19 cellular contexts compared by ENCODE assay signal in the genomic region with DNA sequence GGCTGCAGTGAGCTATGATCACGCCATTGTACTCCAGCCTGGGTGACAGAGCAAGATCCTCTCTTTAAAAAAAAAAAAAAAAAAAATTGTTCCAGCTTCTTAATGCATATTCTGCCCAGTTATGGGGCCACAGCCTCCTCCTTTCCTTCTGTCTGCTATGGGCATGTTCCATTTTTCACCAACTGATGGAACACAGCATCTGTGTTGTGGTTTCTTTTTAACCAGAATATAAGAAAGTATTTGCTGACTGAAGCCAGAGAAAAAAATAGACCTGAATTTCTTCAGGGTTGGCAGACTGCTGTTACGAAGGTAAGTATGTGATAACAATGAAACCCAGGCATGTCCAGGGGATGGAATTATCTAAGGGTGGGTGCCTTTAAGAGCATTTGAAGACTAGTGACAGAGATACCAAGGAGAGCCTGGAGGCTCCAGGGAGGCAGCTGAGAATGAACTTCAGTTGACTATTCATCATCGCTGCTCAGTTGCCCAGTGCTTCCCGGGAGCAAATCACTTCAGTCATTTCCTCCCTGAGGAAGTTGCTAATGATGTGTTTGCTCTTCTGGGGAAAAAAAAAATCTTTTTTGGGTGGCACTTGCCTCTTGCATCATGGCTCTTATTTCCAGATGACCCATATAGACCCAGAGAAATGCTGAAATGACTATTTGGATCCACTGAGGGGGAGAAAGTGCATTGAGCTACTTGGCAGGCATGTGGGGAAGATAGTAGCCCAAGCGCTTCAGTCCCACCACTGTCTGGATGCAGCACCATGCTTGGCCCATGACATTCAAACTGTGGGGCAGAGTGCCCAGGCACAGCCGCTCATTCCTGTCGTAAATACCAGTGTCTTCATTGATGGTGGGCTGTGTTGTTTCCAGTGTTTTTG. TPM values are rescaled to one million over a fixed set of nuclear protein-coding genes. Genes with fewer than 3 reads are reported as not detected.
DNase-seq lines count a peak whose midpoint lies in the region; ATAC-seq and TF ChIP-seq lines count a peak whose summit lies in the region.
"Had no signal": no experiment of that assay in that cellular context is flagged by ENCODE, and none has a peak within 500 bp of the region (broad histone marks: within the 10 kb centered on the region; RNA-seq: fewer than 3 reads in every experiment).

No MANE protein-coding gene starts in this region.

- no peak for TF ChIP-seq POLR2A in suprapubic skin (IDR thresholded peaks at IDR 0.05)

- peak overlapping the region; percentile 1 for H3K27ac Mint-ChIP-seq in activated CD4-positive, alpha-beta T cell treated with anti-CD3 and anti-CD28 coated beads for 36 hours
- H3K27ac Mint-ChIP-seq in activated CD8-positive, alpha-beta T cell treated with anti-CD3 and anti-CD28 coated beads for 36 hours: peak overlapping the region; percentile 35
- peak overlapping the region; percentile 13 for H3K27ac Mint-ChIP-seq in stimulated activated effector memory CD8-positive, alpha-beta T cell treated with anti-CD3 and anti-CD28 coated beads, Interleukin-12 subunit alpha, Interleukin-12 subunit beta, amount 100 ng/mL, for 72 hours

- H3K4me3 ChIP-seq in suprapubic skin: no peak overlapping the region
- H3K4me3 ChIP-seq: GM12878, PC-9, SK-N-MC had no signal

- H3K36me3 Mint-ChIP-seq in activated CD4-positive, alpha-beta T cell treated with anti-CD3 and anti-CD28 coated beads for 36 hours (ENCODE audit: low read depth): peaks cover 21% of the 10 kb centered on the region
- H3K36me3 Mint-ChIP-seq in activated CD8-positive, alpha-beta T cell treated with anti-CD3 and anti-CD28 coated beads for 36 hours (ENCODE audit: low read depth): peaks cover 8% of the 10 kb centered on the region
- peaks cover 78% of the 10 kb centered on the region for H3K36me3 Mint-ChIP-seq in stimulated activated effector memory CD8-positive, alpha-beta T cell treated with anti-CD3 and anti-CD28 coated beads, Interleukin-12 subunit alpha, Interleukin-12 subunit beta, amount 100 ng/mL, for 72 hours

- no peaks in the 10 kb centered on the region for H3K27me3 Mint-ChIP-seq in activated CD4-positive, alpha-beta T cell treated with anti-CD3 and anti-CD28 coated beads for 36 hours
- H3K27me3 Mint-ChIP-seq in activated CD8-positive, alpha-beta T cell treated with anti-CD3 and anti-CD28 coated beads for 36 hours: no peaks in the 10 kb centered on the region

- 92% methylated on average over 7 of the region's 7 CpGs for WGBS in suprapubic skin

- H3K27ac ChIP-seq in suprapubic skin: no peak overlapping the region
- H3K27ac ChIP-seq: 22Rv1, C4-2B, PC-9, SK-N-MC had no signal

- no peak for TF ChIP-seq EP300 in suprapubic skin (IDR thresholded peaks at IDR 0.05)

- peaks cover 38% of the 10 kb centered on the region for H3K36me3 ChIP-seq in suprapubic skin

- H3K4me1 ChIP-seq in suprapubic skin: no peaks in the 10 kb centered on the region

- CTCF ChIA-PET in activated CD4-positive, alpha-beta T cell treated with anti-CD3 and anti-CD28 coated beads for 36 hours (lab: Charles Lee): no interaction called here
- CTCF ChIA-PET in activated CD8-positive, alpha-beta T cell treated with anti-CD3 and anti-CD28 coated beads for 36 hours (lab: Charles Lee): no interaction called here

- no peaks in the 10 kb centered on the region for H3K9me3 Mint-ChIP-seq in activated CD4-positive, alpha-beta T cell treated with anti-CD3 and anti-CD28 coated beads for 36 hours (ENCODE audit: low read depth)
- H3K9me3 Mint-ChIP-seq in activated CD8-positive, alpha-beta T cell treated with anti-CD3 and anti-CD28 coated beads for 36 hours: no peaks in the 10 kb centered on the region
- H3K9me3 Mint-ChIP-seq in stimulated activated effector memory CD8-positive, alpha-beta T cell treated with anti-CD3 and anti-CD28 coated beads, Interleukin-12 subunit alpha, Interleukin-12 subunit beta, amount 100 ng/mL, for 72 hours: no peaks in the 10 kb centered on the region

- H3K4me3 Mint-ChIP-seq in activated CD4-positive, alpha-beta T cell treated with anti-CD3 and anti-CD28 coated beads for 36 hours: no peak overlapping the region
- H3K4me3 Mint-ChIP-seq in activated CD8-positive, alpha-beta T cell treated with anti-CD3 and anti-CD28 coated beads for 36 hours: no peak overlapping the region
- no peak overlapping the region for H3K4me3 Mint-ChIP-seq in stimulated activated effector memory CD8-positive, alpha-beta T cell treated with anti-CD3 and anti-CD28 coated beads, Interleukin-12 subunit alpha, Interleukin-12 subunit beta, amount 100 ng/mL, for 72 hours

- intact Hi-C loops in activated CD4-positive, alpha-beta T cell treated with anti-CD3 and anti-CD28 coated beads for 36 hours (cut with DNase I, micrococcal nuclease): no loop called here
- intact Hi-C loops in activated CD8-positive, alpha-beta T cell treated with anti-CD3 and anti-CD28 coated beads for 36 hours (cut with micrococcal nuclease): no loop called here

- H3K9me3 ChIP-seq in suprapubic skin: no peaks in the 10 kb centered on the region

- H3K27me3 ChIP-seq in suprapubic skin: no peaks in the 10 kb centered on the region

- POLR2A ChIA-PET in activated CD4-positive, alpha-beta T cell treated with anti-CD3 and anti-CD28 coated beads for 36 hours (lab: Charles Lee): no interaction called here
- POLR2A ChIA-PET in activated CD8-positive, alpha-beta T cell treated with anti-CD3 and anti-CD28 coated beads for 36 hours (lab: Charles Lee): interaction anchor here (0.6 to 1.2 kb wide), 3 partner anchors 14 to 609 kb away, joined by 3 to 5 read pairs (median 3); a partner anchor contains a TSS

- TF ChIP-seq CTCF in activated CD8-positive, alpha-beta T cell treated with anti-CD3 and anti-CD28 coated beads for 36 hours (IDR thresholded peaks at IDR 0.05): no peak
- no peak for TF ChIP-seq CTCF in suprapubic skin (IDR thresholded peaks at IDR 0.05)

- H3K4me1 Mint-ChIP-seq in activated CD4-positive, alpha-beta T cell treated with anti-CD3 and anti-CD28 coated beads for 36 hours: no peaks in the 10 kb centered on the region
- no peaks in the 10 kb centered on the region for H3K4me1 Mint-ChIP-seq in activated CD8-positive, alpha-beta T cell treated with anti-CD3 and anti-CD28 coated beads for 36 hours (ENCODE audit: low read depth)
- no peaks in the 10 kb centered on the region for H3K4me1 Mint-ChIP-seq in stimulated activated effector memory CD8-positive, alpha-beta T cell treated with anti-CD3 and anti-CD28 coated beads, Interleukin-12 subunit alpha, Interleukin-12 subunit beta, amount 100 ng/mL, for 72 hours

- ATAC-seq in activated CD4-positive, alpha-beta T cell treated with anti-CD3 and anti-CD28 coated beads for 36 hours: no peak
- no peak for ATAC-seq in activated CD8-positive, alpha-beta T cell treated with anti-CD3 and anti-CD28 coated beads for 36 hours
- ATAC-seq in stimulated activated effector memory CD8-positive, alpha-beta T cell treated with anti-CD3 and anti-CD28 coated beads, Interleukin-12 subunit alpha, Interleukin-12 subunit beta, amount 100 ng/mL, for 72 hours: no peak
- ATAC-seq in GM21723 (IDR thresholded peaks at IDR 0.05; ENCODE audit: unreplicated experiment): no peak
- no peak for ATAC-seq in HG02588 (IDR thresholded peaks at IDR 0.05; ENCODE audit: unreplicated experiment)
- ATAC-seq: GM12878, HCT116 had no signal

- no peak for DNase-seq in activated CD4-positive, alpha-beta T cell treated with anti-CD3 and anti-CD28 coated beads for 36 hours
- no peak for DNase-seq in activated CD4-positive, alpha-beta T cell treated with anti-CD3 and anti-CD28 coated beads, Interleukin-2, amount 50 U/mL, for 48 hours
- DNase-seq in HT1080 (ENCODE audit: low read depth): peak; percentile 38
- DNase-seq in activated CD8-positive, alpha-beta T cell treated with anti-CD3 and anti-CD28 coated beads for 36 hours: no peak
- no peak for DNase-seq in stimulated activated effector memory CD8-positive, alpha-beta T cell treated with anti-CD3 and anti-CD28 coated beads, Interleukin-12 subunit alpha, Interleukin-12 subunit beta, amount 100 ng/mL, for 72 hours (ENCODE audit: low spot score in 2 of 2)
- no peak for DNase-seq in suprapubic skin (ENCODE audit: low spot score in 2 of 2)
- DNase-seq: COR-L47, DMS153, Karpas-422, NCI-H1105 treated with DMSO at 0.1 percent for 48 hours, NCI-H187, PC-9 had no signal

RNA-seq across cellular contexts. Expression of a gene that starts 14.5 kb away (rescaled TPM):
- total RNA-seq in activated CD4-positive, alpha-beta T cell treated with anti-CD3 and anti-CD28 coated beads for 36 hours: 100 to 1,000 TPM in 1 of 2 experiments, 10 to 100 TPM in 1; 94.8 to 107 TPM
- 118 and 133 TPM in 2 replicates for total RNA-seq in HT1080 (2014; rRNA removed; shearing (Covaris generic))
- 193 and 212 TPM in 2 replicates for polyA plus RNA-seq in HT1080 (2015; cell fraction: cytosol; rRNA removed)
- polyA plus RNA-seq in HT1080 (2015; cell fraction: nucleus; rRNA removed): 143 and 146 TPM in 2 replicates
- 100 to 1,000 TPM; 107 to 111 TPM for total RNA-seq in activated CD8-positive, alpha-beta T cell treated with anti-CD3 and anti-CD28 coated beads for 36 hours
- 10 to 100 TPM; 27.1 to 33.0 (median 28.3) TPM for total RNA-seq in suprapubic skin

RNA-seq across cellular contexts. Expression of a gene that starts 40.8 kb away (rescaled TPM):
- total RNA-seq in activated CD4-positive, alpha-beta T cell treated with anti-CD3 and anti-CD28 coated beads for 36 hours: under 1 TPM; 0.44 to 0.71 TPM
- 0.67 and 0.98 TPM in 2 replicates for total RNA-seq in HT1080 (2014; rRNA removed; shearing (Covaris generic))
- polyA plus RNA-seq in HT1080 (2015; cell fraction: cytosol; rRNA removed): 3.3 and 5.5 TPM in 2 replicates
- 9.7 and 13.8 TPM in 2 replicates for polyA plus RNA-seq in HT1080 (2015; cell fraction: nucleus; rRNA removed)
- total RNA-seq in activated CD8-positive, alpha-beta T cell treated with anti-CD3 and anti-CD28 coated beads for 36 hours: under 1 TPM; 0.27 to 0.76 TPM
- total RNA-seq in suprapubic skin: 10 to 100 TPM; 11.0 to 17.4 (median 13.3) TPM
